ENCODE assay signal across 8 cellular contexts in the genomic region with DNA sequence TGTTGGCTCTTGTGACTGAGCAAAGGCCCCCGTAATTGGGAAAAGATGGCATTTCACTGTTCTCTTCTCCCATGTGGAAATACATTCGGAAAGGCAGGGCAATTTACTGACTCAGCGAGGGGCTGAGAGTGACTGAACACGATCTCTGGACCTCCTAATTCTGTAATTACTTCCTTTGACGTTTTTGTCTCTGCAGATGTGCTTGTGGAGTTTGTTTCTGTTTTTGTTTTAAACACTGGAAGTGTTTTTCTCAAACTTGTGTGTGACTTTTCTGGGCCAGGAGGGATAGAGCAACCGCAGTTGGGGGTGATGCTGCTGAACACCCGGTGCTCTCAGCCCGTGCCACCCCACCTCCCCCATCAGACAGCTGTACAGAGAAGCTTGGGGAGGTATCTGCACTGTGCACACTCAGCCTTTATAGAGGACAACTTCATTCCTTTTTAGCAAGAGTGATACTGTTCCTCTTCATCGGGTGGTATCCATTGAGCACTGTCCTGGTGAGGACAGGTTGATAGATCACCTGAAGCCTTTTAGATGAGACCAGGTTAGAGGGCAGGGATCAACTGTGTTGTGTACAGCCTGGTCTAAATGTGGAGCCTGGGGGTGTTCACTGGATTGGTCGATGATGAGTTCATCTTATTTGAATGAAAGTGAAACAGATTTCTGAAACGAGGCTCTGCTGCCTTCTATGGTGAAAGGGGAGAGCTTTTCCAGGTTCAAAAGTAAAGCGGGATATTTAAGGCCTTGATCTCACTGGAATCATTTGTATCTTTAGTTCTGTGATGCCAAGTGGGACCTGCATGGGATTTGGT.
DNase-seq lines count a peak whose midpoint lies in the region; ATAC-seq and TF ChIP-seq lines count a peak whose summit lies in the region.

No MANE protein-coding gene starts in this region.

- DNase-seq in A673 (ENCODE audit: low spot score), result peak; percentile 94
- DNase-seq in activated CD4-positive, alpha-beta T cell treated with anti-CD3 and anti-CD28 coated beads, Interleukin-2, amount 10 ng/mL, durations not matched to agents 7 days and 5 days, result peak; percentile 65
- DNase-seq in cardiac muscle cell (ENCODE audit: low read depth in 1 of 2, low spot score in 1 of 2), result peak in 1 of 2 donors; percentile 71
- DNase-seq in smooth muscle cell of the brain vasculature (ENCODE audit: low read depth, low spot score), result peak; percentile 62
- no peak for DNase-seq in effector memory CD4-positive, alpha-beta T cell
- no peak for DNase-seq in erythroblast (lab: John Stamatoyannopoulos, UW)

- no peaks in the 10 kb centered on the region for H3K9me3 Mint-ChIP-seq in activated CD4-positive, alpha-beta T cell treated with anti-CD3 and anti-CD28 coated beads, Interleukin-2, amount 10 ng/mL, durations not matched to agents 7 days and 5 days

- POLR2A ChIA-PET in A673 (lab: Charles Lee; ENCODE audit: low non-redundant PET), result no interaction called here
- POLR2A ChIA-PET in activated CD4-positive, alpha-beta T cell treated with anti-CD3 and anti-CD28 coated beads, Interleukin-2, amount 10 ng/mL, durations not matched to agents 7 days and 5 days (lab: Charles Lee), result interaction anchor here (1.9 kb wide), 1 partner anchor 11 kb away, joined by 4 read pairs; no protein-coding TSS in a partner anchor

- peaks cover 19% of the 10 kb centered on the region for H3K36me3 Mint-ChIP-seq in activated CD4-positive, alpha-beta T cell treated with anti-CD3 and anti-CD28 coated beads, Interleukin-2, amount 10 ng/mL, durations not matched to agents 7 days and 5 days (ENCODE audit: low read depth)

- TF ChIP-seq CTCF in A673 (conservative IDR thresholded peaks at IDR 0.05; ENCODE audit: low read depth, low read length), result no peak; the same call in 1 of the 2 replicates
- TF ChIP-seq CTCF in cardiac muscle cell (IDR thresholded peaks at IDR 0.05; ENCODE audit: low read depth, low read length), result peak; percentile 12

- no peaks in the 10 kb centered on the region for H3K27me3 ChIP-seq in A673 (replicated peaks; ENCODE audit: insufficient read depth, low read depth, low read length, poor library complexity)
- H3K27me3 ChIP-seq in cardiac muscle cell, result no peaks in the 10 kb centered on the region
- H3K27me3 ChIP-seq in effector memory CD4-positive, alpha-beta T cell (replicated peaks; ENCODE audit: control insufficient read depth, insufficient read depth, low read length, poor library complexity, severe bottlenecking), result no peaks in the 10 kb centered on the region

- H3K4me1 ChIP-seq in A673 (ENCODE audit: insufficient read depth, low read length, poor library complexity, severe bottlenecking) (peaks cover 86% of the 10 kb centered on the region), cardiac muscle cell (ENCODE audit: low read depth) (peaks cover 7% of the 10 kb centered on the region)
- no peaks in the 10 kb centered on the region for H3K4me1 ChIP-seq in effector memory CD4-positive, alpha-beta T cell (ENCODE audit: control insufficient read depth, insufficient read depth, low read length, poor library complexity, severe bottlenecking)

- intact Hi-C loops in A673 (cut with micrococcal nuclease; ENCODE audit: unreplicated experiment), result no loop called here

- no peak overlapping the region for H3K4me3 Mint-ChIP-seq in activated CD4-positive, alpha-beta T cell treated with anti-CD3 and anti-CD28 coated beads, Interleukin-2, amount 10 ng/mL, durations not matched to agents 7 days and 5 days

- no peaks in the 10 kb centered on the region for H3K27me3 Mint-ChIP-seq in activated CD4-positive, alpha-beta T cell treated with anti-CD3 and anti-CD28 coated beads, Interleukin-2, amount 10 ng/mL, durations not matched to agents 7 days and 5 days

- peaks cover 32% of the 10 kb centered on the region for H3K4me1 Mint-ChIP-seq in activated CD4-positive, alpha-beta T cell treated with anti-CD3 and anti-CD28 coated beads, Interleukin-2, amount 10 ng/mL, durations not matched to agents 7 days and 5 days

- H3K4me3 ChIP-seq in A673 (ENCODE audit: low read depth, low read length, poor library complexity, severe bottlenecking), result peak overlapping the region; percentile 40
- no peak overlapping the region for H3K4me3 ChIP-seq in cardiac muscle cell
- no peak overlapping the region for H3K4me3 ChIP-seq in effector memory CD4-positive, alpha-beta T cell (ENCODE audit: insufficient read depth, low read depth, low read length, poor library complexity, severe bottlenecking)

- H3K9me3 ChIP-seq in A673 (ENCODE audit: low read depth, low read length, poor library complexity, severe bottlenecking) (no peaks in the 10 kb centered on the region), cardiac muscle cell (ENCODE audit: low read depth) (no peaks in the 10 kb centered on the region)
- H3K9me3 ChIP-seq in effector memory CD4-positive, alpha-beta T cell (ENCODE audit: control insufficient read depth, low read length), result no peaks in the 10 kb centered on the region

- CTCF ChIA-PET in A673 (lab: Charles Lee), result interaction anchor here (0.7 to 1.0 kb wide), 2 partner anchors 25 to 128 kb away, joined by 4 to 5 read pairs; no protein-coding TSS in a partner anchor
- CTCF ChIA-PET in activated CD4-positive, alpha-beta T cell treated with anti-CD3 and anti-CD28 coated beads, Interleukin-2, amount 10 ng/mL, durations not matched to agents 7 days and 5 days (lab: Charles Lee), result interaction anchor here (1.3 to 2.1 kb wide), 2 partner anchors 11 to 13 kb away, joined by 4 to 8 read pairs; no protein-coding TSS in a partner anchor

- BruUV-seq in A673 (replicated peaks; lab: Mats Ljungman, UMichigan), result TSS peak; percentile 63

- no peak overlapping the region for H3K27ac Mint-ChIP-seq in activated CD4-positive, alpha-beta T cell treated with anti-CD3 and anti-CD28 coated beads, Interleukin-2, amount 10 ng/mL, durations not matched to agents 7 days and 5 days

- peak overlapping the region; percentile 95 for H3K27ac ChIP-seq in A673 (ENCODE audit: low read depth, low read length, poor library complexity, severe bottlenecking)
- H3K27ac ChIP-seq in cardiac muscle cell, result no peak overlapping the region
- no peak overlapping the region for H3K27ac ChIP-seq in effector memory CD4-positive, alpha-beta T cell (ENCODE audit: insufficient read depth, low read length, poor library complexity, severe bottlenecking)

- TF ChIP-seq POLR2A in erythroblast (IDR thresholded peaks at IDR 0.05; ENCODE audit: low read length), result no peak

- H3K36me3 ChIP-seq in A673 (ENCODE audit: insufficient read depth, low read length, poor library complexity, severe bottlenecking) (no peaks in the 10 kb centered on the region), cardiac muscle cell (no peaks in the 10 kb centered on the region)
- no peaks in the 10 kb centered on the region for H3K36me3 ChIP-seq in effector memory CD4-positive, alpha-beta T cell (ENCODE audit: control insufficient read depth, insufficient read depth, low read length)

- ATAC-seq in GM18511 (IDR thresholded peaks at IDR 0.05; ENCODE audit: unreplicated experiment), result peak; percentile 91
- peak; percentile 88 for ATAC-seq in HG02885 (IDR thresholded peaks at IDR 0.05; ENCODE audit: poor library complexity, unreplicated experiment)

Comparison
In these comparisons a context has a peak if more than half of its experiments do, and no peak if none do; other contexts are left out.
1. DNase-seq: peak in A673 (single experiment), activated CD4-positive, alpha-beta T cell treated with anti-CD3 and anti-CD28 coated beads, Interleukin-2, amount 10 ng/mL, durations not matched to agents 7 days and 5 days (single experiment) and smooth muscle cell of the brain vasculature (single experiment); none in effector memory CD4-positive, alpha-beta T cell (0 of 3) and erythroblast (0 of 2).